In the genomic region with DNA sequence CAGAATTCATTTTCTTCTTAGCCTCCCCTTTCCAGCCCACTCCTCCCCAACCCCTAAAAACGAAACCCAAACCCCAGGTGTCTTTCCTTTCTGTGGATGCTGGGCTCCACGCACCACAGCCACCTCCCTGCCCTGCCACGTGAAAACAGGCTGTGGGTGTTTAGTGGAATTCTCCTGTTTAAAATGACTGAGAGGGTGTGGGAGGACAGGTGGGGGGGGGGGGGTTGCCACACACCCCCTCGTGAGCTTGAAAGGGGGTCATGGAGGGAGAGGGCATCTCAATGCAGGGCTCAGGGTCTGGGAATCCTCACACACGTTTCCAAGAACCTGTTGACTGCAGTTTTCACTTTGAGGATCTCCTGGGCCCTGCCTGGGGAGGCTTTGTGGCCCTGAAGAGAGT, we compare ENCODE assay signal across 13 cellular contexts.
DNase-seq lines count a peak whose midpoint lies in the region; ATAC-seq and TF ChIP-seq lines count a peak whose summit lies in the region.
"Had no signal": no experiment of that assay in that cellular context is flagged by ENCODE, and none has a peak within 500 bp of the region (broad histone marks: within the 10 kb centered on the region; RNA-seq: fewer than 3 reads in every experiment).

No MANE protein-coding gene starts in this region.

- ATAC-seq in GM18870 (IDR thresholded peaks at IDR 0.05; ENCODE audit: unreplicated experiment) (no peak), HG03432 (IDR thresholded peaks at IDR 0.05; ENCODE audit: unreplicated experiment) (no peak)

- H3K9ac ChIP-seq in skeletal muscle tissue (ENCODE audit: low read depth in 1 of 3, low read length in 3 of 3) = peak overlapping the region in 1 of 3 donors; percentile 23

- H3K4me1 ChIP-seq in skeletal muscle tissue (ENCODE audit: control insufficient read depth in 3 of 3, insufficient read depth in 3 of 3, low read length in 3 of 3) = peaks cover 24 to 48% (median 28%) of the 10 kb centered on the region in 3 donors

- no peaks in the 10 kb centered on the region for H3K27me3 ChIP-seq in skeletal muscle tissue (ENCODE audit: control insufficient read depth in 3 of 3, insufficient read depth in 3 of 3, low read length in 3 of 3)
- H3K27me3 ChIP-seq: tibial artery had no signal

- in situ Hi-C loops in GM13976 (cut with MboI; ENCODE audit: low sequenced_read_pairs, unreplicated experiment) = no loop called here

- no peaks in the 10 kb centered on the region for H3K27me3 Mint-ChIP-seq in activated CD4-positive, alpha-beta T cell treated with anti-CD3 and anti-CD28 coated beads, Interleukin-2, amount 10 ng/mL, durations not matched to agents 24 days and 14 days
- H3K27me3 Mint-ChIP-seq in activated naive CD8-positive, alpha-beta T cell = no peaks in the 10 kb centered on the region

- H3K27ac Mint-ChIP-seq in activated CD4-positive, alpha-beta T cell treated with anti-CD3 and anti-CD28 coated beads, Interleukin-2, amount 10 ng/mL, durations not matched to agents 24 days and 14 days = peak overlapping the region; percentile 97
- H3K27ac Mint-ChIP-seq in activated naive CD8-positive, alpha-beta T cell = peak overlapping the region; percentile 94

- H3K9me3 Mint-ChIP-seq in activated CD4-positive, alpha-beta T cell treated with anti-CD3 and anti-CD28 coated beads, Interleukin-2, amount 10 ng/mL, durations not matched to agents 24 days and 14 days = no peaks in the 10 kb centered on the region
- H3K9me3 Mint-ChIP-seq in activated naive CD8-positive, alpha-beta T cell (ENCODE audit: low read depth) = no peaks in the 10 kb centered on the region

- intact Hi-C loops in activated CD4-positive, alpha-beta T cell treated with anti-CD3 and anti-CD28 coated beads, Interleukin-2, amount 10 ng/mL, durations not matched to agents 24 days and 14 days (cut with micrococcal nuclease) = loop anchor here (2.0 kb wide), 2 partner anchors 349 to 399 kb away; no protein-coding TSS in a partner anchor

- DNase-seq in activated CD4-positive, alpha-beta T cell treated with anti-CD3 and anti-CD28 coated beads, Interleukin-2, amount 10 ng/mL, durations not matched to agents 24 days and 14 days = no peak
- no peak for DNase-seq in activated CD4-positive, alpha-beta T cell treated with anti-CD3 and anti-CD28 coated beads, Interleukin-2, amount 50 U/mL, for 4 hours
- peak; percentile 40 for DNase-seq in GM13976 (ENCODE audit: low spot score)
- no peak for DNase-seq in effector CD4-positive, alpha-beta T cell
- DNase-seq: activated effector memory CD4-positive, alpha-beta T cell treated with anti-CD3 and anti-CD28 coated beads, Interleukin-2, amount 50 U/mL, for 16 hours; H7; NCI-H1105 treated with DMSO at 0.1 percent for 48 hours; NCI-H524; tibial artery had no signal

- H3K27ac ChIP-seq in skeletal muscle tissue (ENCODE audit: low read depth, low read length) = peak overlapping the region; percentile 87

- no peak for TF ChIP-seq CTCF in GM13976 (IDR thresholded peaks at IDR 0.05; ENCODE audit: borderline replicate concordance, control extremely low read depth, extremely low read depth, insufficient read depth, missing control alignments)

- H3K36me3 Mint-ChIP-seq in activated CD4-positive, alpha-beta T cell treated with anti-CD3 and anti-CD28 coated beads, Interleukin-2, amount 10 ng/mL, durations not matched to agents 24 days and 14 days (ENCODE audit: low read depth) = peaks cover 6% of the 10 kb centered on the region
- no peaks in the 10 kb centered on the region for H3K36me3 Mint-ChIP-seq in activated naive CD8-positive, alpha-beta T cell

- no peak overlapping the region for H3K4me3 ChIP-seq in skeletal muscle tissue (ENCODE audit: low read length in 3 of 3)
- H3K4me3 ChIP-seq: tibial artery had no signal

- peaks cover 0 to 2% (median 0%) of the 10 kb centered on the region in 3 donors for H3K36me3 ChIP-seq in skeletal muscle tissue (ENCODE audit: control insufficient read depth in 3 of 3, insufficient read depth in 3 of 3, low read length in 3 of 3)

- peak overlapping the region; percentile 94 for H3K4me3 Mint-ChIP-seq in activated CD4-positive, alpha-beta T cell treated with anti-CD3 and anti-CD28 coated beads, Interleukin-2, amount 10 ng/mL, durations not matched to agents 24 days and 14 days
- peak overlapping the region; percentile 85 for H3K4me3 Mint-ChIP-seq in activated naive CD8-positive, alpha-beta T cell

- peaks cover 70% of the 10 kb centered on the region for H3K4me1 Mint-ChIP-seq in activated CD4-positive, alpha-beta T cell treated with anti-CD3 and anti-CD28 coated beads, Interleukin-2, amount 10 ng/mL, durations not matched to agents 24 days and 14 days
- H3K4me1 Mint-ChIP-seq in activated naive CD8-positive, alpha-beta T cell (ENCODE audit: low read depth) = peaks cover 66% of the 10 kb centered on the region

- H3K9me3 ChIP-seq in skeletal muscle tissue (ENCODE audit: control insufficient read depth in 3 of 3, low read length in 3 of 3) = no peaks in the 10 kb centered on the region
- H3K9me3 ChIP-seq: tibial artery had no signal
